ENCODE assay signal across 1 cellular context in genomic region chr1:27621067-27621920, GRCh38.
TF ChIP-seq lines count a peak whose summit lies in the region.

No MANE protein-coding gene starts in this region.

TF ChIP-seq in WTC11, 78 proteins besides CTCF, POLR2A, EP300 and RAD21 (continued from another document):
- TF ChIP-seq, protein P1, sequence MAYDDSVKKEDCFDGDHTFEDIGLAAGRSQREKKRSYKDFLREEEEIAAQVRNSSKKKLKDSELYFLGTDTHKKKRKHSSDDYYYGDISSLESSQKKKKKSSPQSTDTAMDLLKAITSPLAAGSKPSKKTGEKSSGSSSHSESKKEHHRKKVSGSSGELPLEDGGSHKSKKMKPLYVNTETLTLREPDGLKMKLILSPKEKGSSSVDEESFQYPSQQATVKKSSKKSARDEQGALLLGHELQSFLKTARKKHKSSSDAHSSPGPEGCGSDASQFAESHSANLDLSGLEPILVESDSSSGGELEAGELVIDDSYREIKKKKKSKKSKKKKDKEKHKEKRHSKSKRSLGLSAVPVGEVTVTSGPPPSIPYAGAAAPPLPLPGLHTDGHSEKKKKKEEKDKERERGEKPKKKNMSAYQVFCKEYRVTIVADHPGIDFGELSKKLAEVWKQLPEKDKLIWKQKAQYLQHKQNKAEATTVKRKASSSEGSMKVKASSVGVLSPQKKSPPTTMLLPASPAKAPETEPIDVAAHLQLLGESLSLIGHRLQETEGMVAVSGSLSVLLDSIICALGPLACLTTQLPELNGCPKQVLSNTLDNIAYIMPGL (CRISPR knock-in tag; IDR thresholded peaks at IDR 0.05), result no peak
- TF ChIP-seq ETV6 (CRISPR knock-in tag; IDR thresholded peaks at IDR 0.05) (no peak), GABPB1 (CRISPR knock-in tag; IDR thresholded peaks at IDR 0.05) (no peak)
